In the genomic region with DNA sequence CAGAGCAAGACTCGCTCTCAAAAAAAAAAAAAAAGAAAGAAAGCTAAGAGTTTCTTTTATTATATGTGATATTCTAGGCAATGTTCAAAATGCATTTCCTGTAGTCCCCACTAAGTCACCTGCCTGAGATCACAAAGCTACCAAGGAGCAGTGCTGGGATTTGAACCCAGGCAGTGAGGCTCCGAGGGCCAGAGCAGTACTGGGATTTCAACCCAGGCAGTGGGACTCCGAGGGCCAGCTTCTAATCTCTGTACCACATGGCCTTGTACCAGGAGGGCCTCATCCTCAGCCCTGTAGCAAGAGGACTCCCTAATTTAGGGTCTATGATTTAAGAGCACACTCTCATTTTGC, we compare ENCODE assay signal across 9 cellular contexts. TPM values are rescaled to one million over a fixed set of nuclear protein-coding genes. Genes with fewer than 3 reads are reported as not detected.
DNase-seq lines count a peak whose midpoint lies in the region; ATAC-seq and TF ChIP-seq lines count a peak whose summit lies in the region.
"Had no signal": no experiment of that assay in that cellular context is flagged by ENCODE, and none has a peak within 500 bp of the region (broad histone marks: within the 10 kb centered on the region; RNA-seq: fewer than 3 reads in every experiment).

No MANE protein-coding gene starts in this region.

- no peak for DNase-seq in CD8-positive, alpha-beta memory T cell
- DNase-seq in WTC11 (ENCODE audit: low spot score) (no peak), glutamatergic neuron (no peak), progenitor cell of endocrine pancreas (ENCODE audit: low spot score, unreplicated experiment) (no peak), A172 (ENCODE audit: low spot score) (no peak), MV-4-11 (lab: John Stamatoyannopoulos, UW) (no peak), CD1c-positive myeloid dendritic cell (ENCODE audit: extremely low spot score) (no peak)
- DNase-seq: NCI-H146 had no signal

- H3K27me3 Mint-ChIP-seq in CD8-positive, alpha-beta memory T cell, result no peaks in the 10 kb centered on the region
- H3K27me3 Mint-ChIP-seq in WTC11 (ENCODE audit: low read depth), result no peaks in the 10 kb centered on the region
- peaks cover 4% of the 10 kb centered on the region for H3K27me3 Mint-ChIP-seq in glutamatergic neuron (ENCODE audit: unreplicated experiment)
- no peaks in the 10 kb centered on the region for H3K27me3 Mint-ChIP-seq in progenitor cell of endocrine pancreas

- ATAC-seq in WTC11 (no peak), HG03457 (IDR thresholded peaks at IDR 0.05; ENCODE audit: unreplicated experiment) (no peak)

- H3K4me3 ChIP-seq in CD8-positive, alpha-beta memory T cell (ENCODE audit: low read length), result no peak overlapping the region

- H3K4me1 Mint-ChIP-seq in CD8-positive, alpha-beta memory T cell, result peaks cover 55 to 83% (median 80%) of the 10 kb centered on the region in 3 donors
- H3K4me1 Mint-ChIP-seq in WTC11, result peaks cover 89% of the 10 kb centered on the region
- peaks cover 57% of the 10 kb centered on the region for H3K4me1 Mint-ChIP-seq in glutamatergic neuron (ENCODE audit: low read depth, unreplicated experiment)
- peaks cover 66% of the 10 kb centered on the region for H3K4me1 Mint-ChIP-seq in progenitor cell of endocrine pancreas (ENCODE audit: low read depth)

- H3K9me3 Mint-ChIP-seq in CD8-positive, alpha-beta memory T cell, result no peaks in the 10 kb centered on the region
- H3K9me3 Mint-ChIP-seq in WTC11, result no peaks in the 10 kb centered on the region
- H3K9me3 Mint-ChIP-seq in glutamatergic neuron (ENCODE audit: unreplicated experiment), result peaks cover 9% of the 10 kb centered on the region
- no peaks in the 10 kb centered on the region for H3K9me3 Mint-ChIP-seq in progenitor cell of endocrine pancreas (ENCODE audit: low read depth)

- CTCF ChIA-PET in CD8-positive, alpha-beta memory T cell (lab: Charles Lee), result interaction anchor here (1.1 to 3.1 kb wide), 2 partner anchors 45 to 67 kb away, joined by 3 to 14 read pairs; no protein-coding TSS in a partner anchor
- CTCF ChIA-PET in WTC11 (lab: Charles Lee), result interaction anchor here (0.6 to 2.9 kb wide), 7 partner anchors 12 to 67 kb away, joined by 3 to 15 read pairs (median 7); partner anchors contain the start of gene ZMYND8

- H3K9me3 ChIP-seq in CD8-positive, alpha-beta memory T cell (ENCODE audit: low read length), result no peaks in the 10 kb centered on the region

- H3K36me3 ChIP-seq in CD8-positive, alpha-beta memory T cell (ENCODE audit: insufficient read depth, low read length), result peaks cover 5% of the 10 kb centered on the region

- POLR2A ChIA-PET in CD8-positive, alpha-beta memory T cell (lab: Charles Lee), result no interaction called here
- POLR2A ChIA-PET in WTC11 (lab: Charles Lee), result interaction anchor here (0.9 to 8.2 kb wide), 5 partner anchors 11 to 67 kb away, joined by 4 to 140 read pairs (median 8); partner anchors contain the start of gene ZMYND8

- peak overlapping the region in 3 of 7 donors; percentile 23 to 62 (median 27) for H3K4me3 Mint-ChIP-seq in CD8-positive, alpha-beta memory T cell
- H3K4me3 Mint-ChIP-seq in WTC11 (no peak overlapping the region), glutamatergic neuron (ENCODE audit: unreplicated experiment) (no peak overlapping the region), progenitor cell of endocrine pancreas (ENCODE audit: low read depth) (no peak overlapping the region)

- peak overlapping the region; percentile 47 to 92 (median 87) for H3K27ac Mint-ChIP-seq in CD8-positive, alpha-beta memory T cell
- peak overlapping the region; percentile 100 for H3K27ac Mint-ChIP-seq in WTC11
- peak overlapping the region; percentile 97 for H3K27ac Mint-ChIP-seq in glutamatergic neuron (ENCODE audit: unreplicated experiment)
- H3K27ac Mint-ChIP-seq in progenitor cell of endocrine pancreas, result peak overlapping the region; percentile 85

- no peak for TF ChIP-seq CTCF in WTC11 (IDR thresholded peaks at IDR 0.05)
- no peak for TF ChIP-seq CTCF in glutamatergic neuron (IDR thresholded peaks at IDR 0.05; ENCODE audit: partially characterized antibody, unreplicated experiment)
- no peak for TF ChIP-seq CTCF in progenitor cell of endocrine pancreas (IDR thresholded peaks at IDR 0.05; ENCODE audit: unreplicated experiment)

- H3K27ac ChIP-seq in CD8-positive, alpha-beta memory T cell (ENCODE audit: low read depth, low read length), result peak overlapping the region; percentile 10

- H3K27me3 ChIP-seq in CD8-positive, alpha-beta memory T cell (ENCODE audit: insufficient read depth, low read length, poor library complexity, severe bottlenecking), result no peaks in the 10 kb centered on the region

- peaks cover 0 to 23% (median 9%) of the 10 kb centered on the region in 3 donors for H3K36me3 Mint-ChIP-seq in CD8-positive, alpha-beta memory T cell
- H3K36me3 Mint-ChIP-seq in WTC11 (peaks cover 11% of the 10 kb centered on the region), glutamatergic neuron (ENCODE audit: unreplicated experiment) (no peaks in the 10 kb centered on the region), progenitor cell of endocrine pancreas (ENCODE audit: insufficient read depth) (peaks cover 6% of the 10 kb centered on the region)

- peaks cover 44% of the 10 kb centered on the region for H3K4me1 ChIP-seq in CD8-positive, alpha-beta memory T cell (ENCODE audit: insufficient read depth, low read length)

TF ChIP-seq in WTC11, 78 proteins besides CTCF, POLR2A, EP300 and RAD21 (continues in another document):
- TF ChIP-seq, protein P1, sequence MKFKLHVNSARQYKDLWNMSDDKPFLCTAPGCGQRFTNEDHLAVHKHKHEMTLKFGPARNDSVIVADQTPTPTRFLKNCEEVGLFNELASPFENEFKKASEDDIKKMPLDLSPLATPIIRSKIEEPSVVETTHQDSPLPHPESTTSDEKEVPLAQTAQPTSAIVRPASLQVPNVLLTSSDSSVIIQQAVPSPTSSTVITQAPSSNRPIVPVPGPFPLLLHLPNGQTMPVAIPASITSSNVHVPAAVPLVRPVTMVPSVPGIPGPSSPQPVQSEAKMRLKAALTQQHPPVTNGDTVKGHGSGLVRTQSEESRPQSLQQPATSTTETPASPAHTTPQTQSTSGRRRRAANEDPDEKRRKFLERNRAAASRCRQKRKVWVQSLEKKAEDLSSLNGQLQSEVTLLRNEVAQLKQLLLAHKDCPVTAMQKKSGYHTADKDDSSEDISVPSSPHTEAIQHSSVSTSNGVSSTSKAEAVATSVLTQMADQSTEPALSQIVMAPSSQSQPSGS (CRISPR knock-in tag; IDR thresholded peaks at IDR 0.05; ENCODE audit: borderline replicate concordance, low read depth), result no peak
- no peak for TF ChIP-seq TEAD1 (CRISPR knock-in tag; IDR thresholded peaks at IDR 0.05)
- TF ChIP-seq, protein P2, sequence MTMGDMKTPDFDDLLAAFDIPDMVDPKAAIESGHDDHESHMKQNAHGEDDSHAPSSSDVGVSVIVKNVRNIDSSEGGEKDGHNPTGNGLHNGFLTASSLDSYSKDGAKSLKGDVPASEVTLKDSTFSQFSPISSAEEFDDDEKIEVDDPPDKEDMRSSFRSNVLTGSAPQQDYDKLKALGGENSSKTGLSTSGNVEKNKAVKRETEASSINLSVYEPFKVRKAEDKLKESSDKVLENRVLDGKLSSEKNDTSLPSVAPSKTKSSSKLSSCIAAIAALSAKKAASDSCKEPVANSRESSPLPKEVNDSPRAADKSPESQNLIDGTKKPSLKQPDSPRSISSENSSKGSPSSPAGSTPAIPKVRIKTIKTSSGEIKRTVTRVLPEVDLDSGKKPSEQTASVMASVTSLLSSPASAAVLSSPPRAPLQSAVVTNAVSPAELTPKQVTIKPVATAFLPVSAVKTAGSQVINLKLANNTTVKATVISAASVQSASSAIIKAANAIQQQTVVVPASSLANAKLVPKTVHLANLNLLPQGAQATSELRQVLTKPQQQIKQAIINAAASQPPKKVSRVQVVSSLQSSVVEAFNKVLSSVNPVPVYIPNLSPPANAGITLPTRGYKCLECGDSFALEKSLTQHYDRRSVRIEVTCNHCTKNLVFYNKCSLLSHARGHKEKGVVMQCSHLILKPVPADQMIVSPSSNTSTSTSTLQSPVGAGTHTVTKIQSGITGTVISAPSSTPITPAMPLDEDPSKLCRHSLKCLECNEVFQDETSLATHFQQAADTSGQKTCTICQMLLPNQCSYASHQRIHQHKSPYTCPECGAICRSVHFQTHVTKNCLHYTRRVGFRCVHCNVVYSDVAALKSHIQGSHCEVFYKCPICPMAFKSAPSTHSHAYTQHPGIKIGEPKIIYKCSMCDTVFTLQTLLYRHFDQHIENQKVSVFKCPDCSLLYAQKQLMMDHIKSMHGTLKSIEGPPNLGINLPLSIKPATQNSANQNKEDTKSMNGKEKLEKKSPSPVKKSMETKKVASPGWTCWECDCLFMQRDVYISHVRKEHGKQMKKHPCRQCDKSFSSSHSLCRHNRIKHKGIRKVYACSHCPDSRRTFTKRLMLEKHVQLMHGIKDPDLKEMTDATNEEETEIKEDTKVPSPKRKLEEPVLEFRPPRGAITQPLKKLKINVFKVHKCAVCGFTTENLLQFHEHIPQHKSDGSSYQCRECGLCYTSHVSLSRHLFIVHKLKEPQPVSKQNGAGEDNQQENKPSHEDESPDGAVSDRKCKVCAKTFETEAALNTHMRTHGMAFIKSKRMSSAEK (CRISPR knock-in tag; IDR thresholded peaks at IDR 0.05; ENCODE audit: borderline replicate concordance), result no peak
- no peak for TF ChIP-seq ATF3 (CRISPR knock-in tag; conservative IDR thresholded peaks at IDR 0.05)
- TF ChIP-seq, protein P3, sequence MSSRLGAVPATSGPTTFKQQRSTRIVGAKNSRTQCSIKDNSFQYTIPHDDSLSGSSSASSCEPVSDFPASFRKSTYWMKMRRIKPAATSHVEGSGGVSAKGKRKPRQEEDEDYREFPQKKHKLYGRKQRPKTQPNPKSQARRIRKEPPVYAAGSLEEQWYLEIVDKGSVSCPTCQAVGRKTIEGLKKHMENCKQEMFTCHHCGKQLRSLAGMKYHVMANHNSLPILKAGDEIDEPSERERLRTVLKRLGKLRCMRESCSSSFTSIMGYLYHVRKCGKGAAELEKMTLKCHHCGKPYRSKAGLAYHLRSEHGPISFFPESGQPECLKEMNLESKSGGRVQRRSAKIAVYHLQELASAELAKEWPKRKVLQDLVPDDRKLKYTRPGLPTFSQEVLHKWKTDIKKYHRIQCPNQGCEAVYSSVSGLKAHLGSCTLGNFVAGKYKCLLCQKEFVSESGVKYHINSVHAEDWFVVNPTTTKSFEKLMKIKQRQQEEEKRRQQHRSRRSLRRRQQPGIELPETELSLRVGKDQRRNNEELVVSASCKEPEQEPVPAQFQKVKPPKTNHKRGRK (CRISPR knock-in tag; IDR thresholded peaks at IDR 0.05; ENCODE audit: borderline replicate concordance), result no peak
- TF ChIP-seq GABPB1 (CRISPR knock-in tag; IDR thresholded peaks at IDR 0.05), result no peak
- TF ChIP-seq TCF7 (CRISPR knock-in tag; IDR thresholded peaks at IDR 0.05; ENCODE audit: low read depth), result no peak

RNA-seq across cellular contexts. Expression of gene ZMYND8, which starts 39.7 kb away (rescaled TPM):
- 10 to 100 TPM; 25.8 to 30.7 TPM for total RNA-seq in CD8-positive, alpha-beta memory T cell
- 20.9 TPM for polyA plus RNA-seq in CD8-positive, alpha-beta memory T cell
- total RNA-seq in WTC11 (2021), result 114 to 149 TPM (median 127 TPM) in 3 replicates
- 116 TPM for total RNA-seq in glutamatergic neuron (ENCODE audit: unreplicated experiment)
- total RNA-seq in progenitor cell of endocrine pancreas, result 100 and 102 TPM in 2 replicates
- total RNA-seq in A172 (2014; rRNA removed; shearing (Covaris generic)), result 19.6 and 22.1 TPM in 2 replicates
